Comparison of ENCODE assay signal across 27 cellular contexts in the genomic region with DNA sequence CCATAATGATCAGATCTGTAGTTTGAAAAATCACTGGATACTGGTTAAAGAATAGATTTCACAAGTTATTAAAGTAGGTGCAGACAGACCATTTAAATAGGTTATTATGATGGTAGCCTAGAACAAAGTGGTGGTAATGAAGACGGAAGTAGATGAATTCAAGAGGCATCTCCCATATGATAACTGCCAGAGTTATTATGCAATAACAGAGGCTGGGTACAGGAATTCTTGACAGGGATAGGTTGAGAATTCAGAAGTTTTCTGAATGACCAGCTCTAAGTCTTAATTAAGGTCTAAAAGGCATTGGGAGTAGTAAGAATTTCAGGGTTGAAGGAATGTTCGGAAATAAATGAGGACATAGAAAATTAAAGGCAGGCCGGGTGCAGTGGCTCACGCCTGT.
"Had no signal": no experiment of that assay in that cellular context is flagged by ENCODE, and none has a peak within 500 bp of the region (broad histone marks: within the 10 kb centered on the region; RNA-seq: fewer than 3 reads in every experiment).

No MANE protein-coding gene starts in this region.

- H3K36me3 ChIP-seq: colonic mucosa, gastrocnemius medialis, left lung, neutrophil, pancreas, suprapubic skin, transverse colon, upper lobe of right lung, uterus had no signal

- H3K4me2 ChIP-seq: smooth muscle cell had no signal

- H3K4me3 ChIP-seq: colonic mucosa, gastrocnemius medialis, left lung, pancreas, smooth muscle cell, suprapubic skin, transverse colon, upper lobe of right lung, uterus had no signal

- H3K27ac ChIP-seq: colonic mucosa, gastrocnemius medialis, left lung, neutrophil, pancreas, suprapubic skin, transverse colon, upper lobe of right lung, uterus had no signal

- H3K4me1 Mint-ChIP-seq: neural crest cell had no signal

- H3K4me3 Mint-ChIP-seq: dendritic cell treated with granulocyte-macrophage colony-stimulating factor and Interleukin-4, amounts not matched to agents 40 ng/mL and 50 ng/mL, for 4 days; endodermal cell; natural killer cell treated with Interleukin-12 subunit alpha and Interleukin-12 subunit beta and Interleukin-15 and Interleukin-18, amount 100 ng/mL, for 72 hours; neural crest cell; stimulated activated naive CD8-positive, alpha-beta T cell treated with anti-CD3 and anti-CD28 coated beads, Interleukin-15, amount 100 ng/mL, for 72 hours had no signal

- H3K27me3 ChIP-seq: colonic mucosa, gastrocnemius medialis, left lung, neutrophil, pancreas, suprapubic skin, transverse colon, upper lobe of right lung, uterus had no signal

- FAIRE-seq: pancreas had no signal

- H3K27ac Mint-ChIP-seq: dendritic cell treated with granulocyte-macrophage colony-stimulating factor and Interleukin-4, amounts not matched to agents 40 ng/mL and 50 ng/mL, for 4 days; endodermal cell; natural killer cell treated with Interleukin-12 subunit alpha and Interleukin-12 subunit beta and Interleukin-15 and Interleukin-18, amount 100 ng/mL, for 72 hours; stimulated activated naive CD8-positive, alpha-beta T cell treated with anti-CD3 and anti-CD28 coated beads, Interleukin-15, amount 100 ng/mL, for 72 hours had no signal

- H3K9me3 Mint-ChIP-seq: dendritic cell treated with granulocyte-macrophage colony-stimulating factor and Interleukin-4, amounts not matched to agents 40 ng/mL and 50 ng/mL, for 4 days; endodermal cell; naive B cell; natural killer cell treated with Interleukin-12 subunit alpha and Interleukin-12 subunit beta and Interleukin-15 and Interleukin-18, amount 100 ng/mL, for 72 hours; neural crest cell; stimulated activated naive CD8-positive, alpha-beta T cell treated with anti-CD3 and anti-CD28 coated beads, Interleukin-15, amount 100 ng/mL, for 72 hours had no signal

- H3K36me3 Mint-ChIP-seq: naive B cell; natural killer cell treated with Interleukin-12 subunit alpha and Interleukin-12 subunit beta and Interleukin-15 and Interleukin-18, amount 100 ng/mL, for 72 hours had no signal

- H3K9me3 ChIP-seq: colonic mucosa, gastrocnemius medialis, left lung, neutrophil, pancreas, suprapubic skin, transverse colon, upper lobe of right lung, uterus had no signal

- DNase-seq: colonic mucosa; effector CD8-positive, alpha-beta T cell; endodermal cell; foreskin fibroblast; gastrocnemius medialis; head of caudate nucleus; left cardiac atrium; left lung; mesendoderm; naive B cell; pancreas; retina; stimulated activated CD4-positive, alpha-beta T cell treated with anti-CD3 and anti-CD28 coated beads, Interleukin-12 subunit alpha, Interleukin-12 subunit beta, amount 100 ng/mL, for 4 hours; stimulated activated CD4-positive, alpha-beta T cell treated with anti-CD3 and anti-CD28 coated beads, Interleukin-1b, Interleukin-23, amount 100 ng/mL, for 48 hours; stimulated activated CD4-positive, alpha-beta T cell treated with anti-CD3 and anti-CD28 coated beads, Interleukin-4, amount 100 ng/mL, for 1 hour; stimulated activated CD8-positive, alpha-beta memory T cell treated with anti-CD3 and anti-CD28 coated beads, Interleukin-4, amount 100 ng/mL, for 48 hours; stimulated activated naive CD4-positive, alpha-beta T cell; stimulated activated naive CD8-positive, alpha-beta T cell treated with anti-CD3 and anti-CD28 coated beads, Interleukin-15, amount 100 ng/mL, for 72 hours; transverse colon; upper lobe of right lung; uterus had no signal

- H3K27me3 Mint-ChIP-seq: dendritic cell treated with granulocyte-macrophage colony-stimulating factor and Interleukin-4, amounts not matched to agents 40 ng/mL and 50 ng/mL, for 4 days; naive B cell; natural killer cell treated with Interleukin-12 subunit alpha and Interleukin-12 subunit beta and Interleukin-15 and Interleukin-18, amount 100 ng/mL, for 72 hours; stimulated activated naive CD8-positive, alpha-beta T cell treated with anti-CD3 and anti-CD28 coated beads, Interleukin-15, amount 100 ng/mL, for 72 hours had no signal

- H3K4me1 ChIP-seq: colonic mucosa, pancreas, uterus had no signal
